ENCODE assay signal across 8 cellular contexts in genomic region chr4:157204634-157205244, GRCh38. TPM values are rescaled to one million over a fixed set of nuclear protein-coding genes. Genes with fewer than 3 reads are reported as not detected.
DNase-seq lines count a peak whose midpoint lies in the region; ATAC-seq and TF ChIP-seq lines count a peak whose summit lies in the region.

No MANE protein-coding gene starts in this region.

- TF ChIP-seq CTCF in AG09309 (IDR thresholded peaks at IDR 0.05; ENCODE audit: control insufficient read depth, insufficient read depth, low read depth, low read length, missing control alignments) (peak; percentile 33), fibroblast of villous mesenchyme (IDR thresholded peaks at IDR 0.05; ENCODE audit: insufficient read depth, low read depth, low read length) (peak; percentile 67)

- H3K4me3 ChIP-seq in AG09309 (ENCODE audit: control insufficient read depth, low read depth, low read length) = no peak overlapping the region
- H3K4me3 ChIP-seq in fibroblast of villous mesenchyme (ENCODE audit: low read depth, low read length) = no peak overlapping the region

- ATAC-seq in GM18858 (IDR thresholded peaks at IDR 0.05; ENCODE audit: unreplicated experiment) = peak; percentile 75

- DNase-seq in AG09309 (ENCODE audit: low read depth) = no peak
- DNase-seq in LoVo (ENCODE audit: low spot score) = peak; percentile 6
- peak; percentile 25 for DNase-seq in fibroblast of villous mesenchyme (ENCODE audit: low read depth)
- DNase-seq in NCI-H2171 treated with DMSO at 0.1 percent for 48 hours (lab: John Stamatoyannopoulos, UW) = no peak
- no peak for DNase-seq in NCI-H1048 (lab: John Stamatoyannopoulos, UW)
- DNase-seq in EL = no peak
- no peak for DNase-seq in COR-L47 (lab: John Stamatoyannopoulos, UW)

RNA-seq across cellular contexts. Expression of gene GRIA2, which starts 15.8 kb away (rescaled TPM):
- 1.9 TPM in 1 of 2 replicates, not detected in the other for total RNA-seq in fibroblast of villous mesenchyme

Comparison
In these comparisons a context has a peak if more than half of its experiments do, and no peak if none do; other contexts are left out.
1. DNase-seq: peak in LoVo (single experiment) and fibroblast of villous mesenchyme (single experiment); none in AG09309 (single experiment), NCI-H2171 treated with DMSO at 0.1 percent for 48 hours (single experiment), NCI-H1048 (single experiment), EL (single experiment) and COR-L47 (single experiment).